ENCODE assay signal across 9 cellular contexts in the genomic region with DNA sequence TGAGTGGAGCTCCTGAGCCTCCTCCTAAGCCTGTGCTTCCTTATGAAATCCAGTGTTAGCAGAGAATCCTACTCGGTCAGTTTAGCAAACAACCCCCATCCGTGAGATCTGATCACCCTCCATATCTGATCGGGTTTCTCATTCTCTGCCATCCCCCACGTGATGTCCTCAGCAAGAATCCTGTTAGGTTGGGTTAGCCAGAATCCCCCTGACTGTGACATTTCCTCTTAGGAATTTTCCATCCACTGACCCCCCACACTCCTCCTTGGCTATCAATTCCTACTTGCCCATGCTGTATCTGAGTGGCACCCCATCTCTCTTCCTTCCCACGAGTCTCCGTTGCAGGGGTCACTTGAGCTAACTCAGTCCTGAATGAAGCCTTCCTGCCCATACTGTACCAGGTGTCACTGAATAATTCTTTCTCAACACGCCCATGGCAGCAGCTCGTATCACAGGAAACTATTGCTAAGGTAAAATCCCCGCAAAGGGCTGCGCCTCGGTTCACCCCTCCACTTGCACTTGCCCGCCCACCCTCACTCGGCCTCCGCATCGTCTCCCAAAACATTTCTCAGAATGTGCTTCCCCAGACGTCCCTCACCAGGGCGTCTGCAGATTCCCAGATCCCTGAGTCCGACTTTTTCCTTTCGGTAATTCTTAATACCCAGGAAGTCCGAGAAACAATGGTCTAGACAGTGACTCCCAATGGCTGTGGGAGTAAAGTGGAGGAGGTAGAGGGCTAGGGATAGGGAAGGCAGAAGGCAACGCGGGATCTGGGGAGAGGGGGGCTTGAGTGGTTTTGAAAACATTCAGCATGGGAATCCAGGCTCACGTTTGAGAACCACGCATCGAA. TPM values are rescaled to one million over a fixed set of nuclear protein-coding genes. Genes with fewer than 3 reads are reported as not detected.
DNase-seq lines count a peak whose midpoint lies in the region; ATAC-seq and TF ChIP-seq lines count a peak whose summit lies in the region.
"Had no signal": no experiment of that assay in that cellular context is flagged by ENCODE, and none has a peak within 500 bp of the region (broad histone marks: within the 10 kb centered on the region; RNA-seq: fewer than 3 reads in every experiment).

No MANE protein-coding gene starts in this region.

- H3K9ac ChIP-seq in NT2/D1 (ENCODE audit: insufficient read length, low read depth): peak overlapping the region; percentile 58

- ATAC-seq in HG03039 (IDR thresholded peaks at IDR 0.05; ENCODE audit: unreplicated experiment) (no peak), GM21529 (IDR thresholded peaks at IDR 0.05; ENCODE audit: unreplicated experiment) (no peak)

- TF ChIP-seq CTCF in 22Rv1 (IDR thresholded peaks at IDR 0.05): no peak
- no peak for TF ChIP-seq CTCF in esophagus squamous epithelium (IDR thresholded peaks at IDR 0.05)
- no peak for TF ChIP-seq CTCF in nephron (IDR thresholded peaks at IDR 0.05; ENCODE audit: unreplicated experiment in 3 of 3)

- H3K4me1 Mint-ChIP-seq in nephron: peaks cover 75% of the 10 kb centered on the region

- H3K27ac ChIP-seq in 22Rv1 (peak overlapping the region; percentile 55; the same call in 1 of the 2 replicates), esophagus squamous epithelium (peak overlapping the region; percentile 93 to 99 (median 98))

- H3K4me3 ChIP-seq in NT2/D1 (ENCODE audit: insufficient read length, low read depth) (peak overlapping the region; percentile 50), esophagus squamous epithelium (peak overlapping the region in 2 of 4 donors; percentile 18 to 41)

- TF ChIP-seq POLR2A in esophagus squamous epithelium (IDR thresholded peaks at IDR 0.05): no peak

- H3K27me3 Mint-ChIP-seq in nephron (ENCODE audit: low read depth): no peaks in the 10 kb centered on the region

- no peaks in the 10 kb centered on the region for H3K9me3 Mint-ChIP-seq in nephron

- peaks cover 3% of the 10 kb centered on the region for H3K4me1 ChIP-seq in NT2/D1 (ENCODE audit: insufficient read depth, insufficient read length)
- peaks cover 34 to 100% (median 86%) of the 10 kb centered on the region in 3 donors for H3K4me1 ChIP-seq in esophagus squamous epithelium

- H3K27ac Mint-ChIP-seq in nephron: peak overlapping the region; percentile 99 to 100 (median 99)

- H3K27me3 ChIP-seq in NT2/D1 (ENCODE audit: insufficient read depth, insufficient read length): no peaks in the 10 kb centered on the region
- no peaks in the 10 kb centered on the region for H3K27me3 ChIP-seq in esophagus squamous epithelium

- no peaks in the 10 kb centered on the region for H3K9me3 ChIP-seq in NT2/D1 (ENCODE audit: insufficient read depth, low read length)
- no peaks in the 10 kb centered on the region for H3K9me3 ChIP-seq in esophagus squamous epithelium

- WGBS in esophagus squamous epithelium, 2 donors: 24 to 42% methylated on average over 18 to 25 of the region's 25 CpGs

- intact Hi-C loops in esophagus squamous epithelium (cut with DNase I): loop anchor here (5.0 kb wide), 1 partner anchor 44 kb away; the partner anchor contains the start of gene MYOF

- no peak for DNase-seq in NT2/D1 (ENCODE audit: low read depth, low spot score)
- no peak for DNase-seq in esophagus squamous epithelium (lab: John Stamatoyannopoulos, UW)
- no peak for DNase-seq in activated CD4-positive, CD25-positive, alpha-beta regulatory T cell (lab: John Stamatoyannopoulos, UW)
- DNase-seq in T-helper 2 cell: no peak
- DNase-seq: T-helper 9 cell had no signal

- H3K4me3 Mint-ChIP-seq in nephron: peak overlapping the region; percentile 38 to 78 (median 73)

- H3K36me3 ChIP-seq in NT2/D1 (ENCODE audit: insufficient read depth, insufficient read length, low read length) (peaks cover 2% of the 10 kb centered on the region), esophagus squamous epithelium (no peaks in the 10 kb centered on the region)

- peaks cover under 1% of the 10 kb centered on the region for H3K36me3 Mint-ChIP-seq in nephron (ENCODE audit: low read depth)

RNA-seq across cellular contexts. Expression of gene MYOF, which starts 44.0 kb away (rescaled TPM):
- 100 to 1,000 TPM in 2 of 4 donors, 10 to 100 TPM in 2; 61.1 to 123 (median 99.6) TPM for total RNA-seq in esophagus squamous epithelium

RNA-seq across cellular contexts. Expression of gene CEP55, which starts 58.2 kb away (rescaled TPM):
- 10 to 100 TPM in 2 of 4 donors, 1 to 10 TPM in 2; 6.7 to 23.7 (median 14.4) TPM for total RNA-seq in esophagus squamous epithelium
